18 cellular contexts compared by ENCODE assay signal in genomic region chr12:39372204-39372925, GRCh38.
DNase-seq lines count a peak whose midpoint lies in the region; ATAC-seq and TF ChIP-seq lines count a peak whose summit lies in the region.
"Had no signal": no experiment of that assay in that cellular context is flagged by ENCODE, and none has a peak within 500 bp of the region (broad histone marks: within the 10 kb centered on the region; RNA-seq: fewer than 3 reads in every experiment).

No MANE protein-coding gene starts in this region.

- peak; percentile 25 for ATAC-seq in activated CD8-positive, alpha-beta memory T cell treated with anti-CD3 and anti-CD28 coated beads, Interleukin-2, amount 10 ng/mL, durations not matched to agents 7 days and 5 days
- ATAC-seq in HG03039 (IDR thresholded peaks at IDR 0.05; ENCODE audit: unreplicated experiment): peak; percentile 9
- ATAC-seq in natural killer cell: peak in 2 of 3 donors; percentile 1 to 14
- ATAC-seq: gastrocnemius medialis had no signal

- DNase-seq in activated CD8-positive, alpha-beta memory T cell treated with anti-CD3 and anti-CD28 coated beads, Interleukin-2, amount 10 ng/mL, durations not matched to agents 7 days and 5 days: no peak
- DNase-seq in activated CD8-positive, alpha-beta memory T cell treated with anti-CD3 and anti-CD28 coated beads for 24 hours: no peak
- DNase-seq in activated T-helper 1 cell treated with anti-CD3 and anti-CD28 coated beads, Interleukin-12 subunit alpha, Interleukin-12 subunit beta, Interleukin-2, Interleukin-4 antibody, amounts not matched to agents 30 ng/mL and 10 ng/mL and 1 ng/mL, durations not matched to agents 14 hours and 24 hours and 36 hours (ENCODE audit: low spot score): no peak
- DNase-seq in natural killer cell: no peak
- no peak for DNase-seq in GM19238 (ENCODE audit: insufficient read length, low spot score)
- no peak for DNase-seq in endothelial cell (ENCODE audit: low spot score)
- DNase-seq in stimulated activated CD8-positive, alpha-beta memory T cell treated with anti-CD3 and anti-CD28 coated beads, Interleukin-4, amount 100 ng/mL, for 48 hours: no peak
- DNase-seq: activated CD4-positive, CD25-positive, alpha-beta regulatory T cell; C1 segment of cervical spinal cord; gastrocnemius medialis; NCI-H187 treated with DMSO at 0.1 percent for 48 hours; NCI-H446; nucleus accumbens; SHP77 treated with DMSO at 0.1 percent for 48 hours; stimulated activated CD4-positive, alpha-beta T cell treated with anti-CD3 and anti-CD28 coated beads, Interleukin-15, amount 100 ng/mL, for 24 hours; stomach had no signal

- TF ChIP-seq CTCF in natural killer cell (IDR thresholded peaks at IDR 0.05) (no peak), endothelial cell (IDR thresholded peaks at IDR 0.05; ENCODE audit: unreplicated experiment) (no peak)

- peaks cover 21% of the 10 kb centered on the region for H3K36me3 Mint-ChIP-seq in activated CD8-positive, alpha-beta memory T cell treated with anti-CD3 and anti-CD28 coated beads, Interleukin-2, amount 10 ng/mL, durations not matched to agents 7 days and 5 days
- peaks cover 6% of the 10 kb centered on the region for H3K36me3 Mint-ChIP-seq in activated T-helper 1 cell treated with anti-CD3 and anti-CD28 coated beads, Interleukin-12 subunit alpha, Interleukin-12 subunit beta, Interleukin-2, Interleukin-4 antibody, amounts not matched to agents 30 ng/mL and 10 ng/mL and 1 ng/mL, durations not matched to agents 14 hours and 24 hours and 36 hours (ENCODE audit: low read depth)
- no peaks in the 10 kb centered on the region for H3K36me3 Mint-ChIP-seq in natural killer cell
- H3K36me3 Mint-ChIP-seq in endothelial cell (ENCODE audit: low read depth, unreplicated experiment): no peaks in the 10 kb centered on the region
- H3K36me3 Mint-ChIP-seq: type B pancreatic cell had no signal

- peaks cover 40% of the 10 kb centered on the region for H3K4me1 Mint-ChIP-seq in activated CD8-positive, alpha-beta memory T cell treated with anti-CD3 and anti-CD28 coated beads, Interleukin-2, amount 10 ng/mL, durations not matched to agents 7 days and 5 days
- H3K4me1 Mint-ChIP-seq in activated T-helper 1 cell treated with anti-CD3 and anti-CD28 coated beads, Interleukin-12 subunit alpha, Interleukin-12 subunit beta, Interleukin-2, Interleukin-4 antibody, amounts not matched to agents 30 ng/mL and 10 ng/mL and 1 ng/mL, durations not matched to agents 14 hours and 24 hours and 36 hours (ENCODE audit: low read depth): peaks cover 27% of the 10 kb centered on the region
- H3K4me1 Mint-ChIP-seq in natural killer cell (peaks cover 49 to 60% of the 10 kb centered on the region in 2 donors), endothelial cell (ENCODE audit: unreplicated experiment) (peaks cover 5% of the 10 kb centered on the region)

- no peaks in the 10 kb centered on the region for H3K9me3 Mint-ChIP-seq in activated CD8-positive, alpha-beta memory T cell treated with anti-CD3 and anti-CD28 coated beads, Interleukin-2, amount 10 ng/mL, durations not matched to agents 7 days and 5 days (ENCODE audit: low read depth)
- H3K9me3 Mint-ChIP-seq in activated T-helper 1 cell treated with anti-CD3 and anti-CD28 coated beads, Interleukin-12 subunit alpha, Interleukin-12 subunit beta, Interleukin-2, Interleukin-4 antibody, amounts not matched to agents 30 ng/mL and 10 ng/mL and 1 ng/mL, durations not matched to agents 14 hours and 24 hours and 36 hours: peaks cover 9% of the 10 kb centered on the region
- H3K9me3 Mint-ChIP-seq in natural killer cell: peaks cover 3 to 7% of the 10 kb centered on the region in 2 donors
- no peaks in the 10 kb centered on the region for H3K9me3 Mint-ChIP-seq in endothelial cell (ENCODE audit: unreplicated experiment)

- no peaks in the 10 kb centered on the region for H3K27me3 Mint-ChIP-seq in activated CD8-positive, alpha-beta memory T cell treated with anti-CD3 and anti-CD28 coated beads, Interleukin-2, amount 10 ng/mL, durations not matched to agents 7 days and 5 days
- no peaks in the 10 kb centered on the region for H3K27me3 Mint-ChIP-seq in activated T-helper 1 cell treated with anti-CD3 and anti-CD28 coated beads, Interleukin-12 subunit alpha, Interleukin-12 subunit beta, Interleukin-2, Interleukin-4 antibody, amounts not matched to agents 30 ng/mL and 10 ng/mL and 1 ng/mL, durations not matched to agents 14 hours and 24 hours and 36 hours (ENCODE audit: insufficient read depth)
- H3K27me3 Mint-ChIP-seq in natural killer cell (ENCODE audit: low read depth in 2 of 2): no peaks in the 10 kb centered on the region
- H3K27me3 Mint-ChIP-seq in endothelial cell (ENCODE audit: unreplicated experiment): no peaks in the 10 kb centered on the region
- H3K27me3 Mint-ChIP-seq: type B pancreatic cell had no signal

- peak overlapping the region; percentile 44 for H3K4me3 Mint-ChIP-seq in activated CD8-positive, alpha-beta memory T cell treated with anti-CD3 and anti-CD28 coated beads, Interleukin-2, amount 10 ng/mL, durations not matched to agents 7 days and 5 days
- peak overlapping the region; percentile 1 for H3K4me3 Mint-ChIP-seq in activated T-helper 1 cell treated with anti-CD3 and anti-CD28 coated beads, Interleukin-12 subunit alpha, Interleukin-12 subunit beta, Interleukin-2, Interleukin-4 antibody, amounts not matched to agents 30 ng/mL and 10 ng/mL and 1 ng/mL, durations not matched to agents 14 hours and 24 hours and 36 hours
- H3K4me3 Mint-ChIP-seq in natural killer cell (peak overlapping the region; percentile 86), endothelial cell (ENCODE audit: unreplicated experiment) (no peak overlapping the region)
- H3K4me3 Mint-ChIP-seq: type B pancreatic cell had no signal

- CTCF ChIA-PET in activated CD8-positive, alpha-beta memory T cell treated with anti-CD3 and anti-CD28 coated beads, Interleukin-2, amount 10 ng/mL, durations not matched to agents 7 days and 5 days (lab: Charles Lee): interaction anchor here (0.7 to 1.3 kb wide), 5 partner anchors 9 to 617 kb away, joined by 3 to 6 read pairs (median 3); no protein-coding TSS in a partner anchor

- peak overlapping the region; percentile 82 for H3K27ac Mint-ChIP-seq in activated CD8-positive, alpha-beta memory T cell treated with anti-CD3 and anti-CD28 coated beads, Interleukin-2, amount 10 ng/mL, durations not matched to agents 7 days and 5 days
- H3K27ac Mint-ChIP-seq in activated T-helper 1 cell treated with anti-CD3 and anti-CD28 coated beads, Interleukin-12 subunit alpha, Interleukin-12 subunit beta, Interleukin-2, Interleukin-4 antibody, amounts not matched to agents 30 ng/mL and 10 ng/mL and 1 ng/mL, durations not matched to agents 14 hours and 24 hours and 36 hours: peak overlapping the region; percentile 70
- H3K27ac Mint-ChIP-seq in natural killer cell (peak overlapping the region; percentile 85 to 91), endothelial cell (ENCODE audit: unreplicated experiment) (no peak overlapping the region)
- H3K27ac Mint-ChIP-seq: type B pancreatic cell had no signal

- intact Hi-C loops in activated T-helper 1 cell treated with anti-CD3 and anti-CD28 coated beads, Interleukin-12 subunit alpha, Interleukin-12 subunit beta, Interleukin-2, Interleukin-4 antibody, amounts not matched to agents 30 ng/mL and 10 ng/mL and 1 ng/mL, durations not matched to agents 14 hours and 24 hours and 36 hours (cut with micrococcal nuclease): loop anchor here (2.0 to 10.0 kb wide), 4 partner anchors 32 to 442 kb away; no protein-coding TSS in a partner anchor
- intact Hi-C loops in natural killer cell (cut with micrococcal nuclease): loop anchor here (2.0 to 5.0 kb wide), 3 partner anchors 40 to 248 kb away; no protein-coding TSS in a partner anchor
